In genomic region chr19:35306473-35307246, GRCh38 we compare ENCODE assay signal across 9 cellular contexts.
DNase-seq lines count a peak whose midpoint lies in the region; ATAC-seq, FAIRE-seq and TF ChIP-seq lines count a peak whose summit lies in the region.
"Had no signal": no experiment of that assay in that cellular context is flagged by ENCODE, and none has a peak within 500 bp of the region (broad histone marks: within the 10 kb centered on the region; RNA-seq: fewer than 3 reads in every experiment).

No MANE protein-coding gene starts in this region.

- H3K4me2 ChIP-seq in MM.1S (ENCODE audit: low read depth, low read length), result no peak overlapping the region

- no peaks in the 10 kb centered on the region for H3K9me2 ChIP-seq in MM.1S (replicated peaks; ENCODE audit: insufficient read depth, low read length)

- peaks cover 29% of the 10 kb centered on the region for H3K27me3 Mint-ChIP-seq in stimulated activated naive CD8-positive, alpha-beta T cell treated with anti-CD3 and anti-CD28 coated beads, Interleukin-15, amount 100 ng/mL, for 72 hours
- peaks cover 18% of the 10 kb centered on the region for H3K27me3 Mint-ChIP-seq in dendritic cell treated with granulocyte-macrophage colony-stimulating factor and Interleukin-4, amounts not matched to agents 40 ng/mL and 50 ng/mL, for 4 days

- no peak overlapping the region for H3K9ac ChIP-seq in MM.1S (ENCODE audit: low read length)
- H3K9ac ChIP-seq: GM23248 had no signal

- H3K27ac ChIP-seq in MM.1S (ENCODE audit: low read length), result no peak overlapping the region
- H3K27ac ChIP-seq in tibial artery, result no peak overlapping the region
- H3K27ac ChIP-seq: GM23248 had no signal

- intact Hi-C loops in dendritic cell treated with granulocyte-macrophage colony-stimulating factor and Interleukin-4, amounts not matched to agents 40 ng/mL and 50 ng/mL, for 4 days (cut with micrococcal nuclease), result no loop called here
- intact Hi-C loops in tibial artery (cut with DNase I; ENCODE audit: low total_unique reads), result no loop called here

- H3K4me1 Mint-ChIP-seq in stimulated activated naive CD8-positive, alpha-beta T cell treated with anti-CD3 and anti-CD28 coated beads, Interleukin-15, amount 100 ng/mL, for 72 hours, result peaks cover 12% of the 10 kb centered on the region
- peaks cover 39% of the 10 kb centered on the region for H3K4me1 Mint-ChIP-seq in dendritic cell treated with granulocyte-macrophage colony-stimulating factor and Interleukin-4, amounts not matched to agents 40 ng/mL and 50 ng/mL, for 4 days (ENCODE audit: low read depth)

- TF ChIP-seq CTCF in MM.1S (IDR thresholded peaks at IDR 0.05; ENCODE audit: low read length) (peak; percentile 31), tibial artery (IDR thresholded peaks at IDR 0.05) (no peak)

- no peaks in the 10 kb centered on the region for H3K36me3 Mint-ChIP-seq in dendritic cell treated with granulocyte-macrophage colony-stimulating factor and Interleukin-4, amounts not matched to agents 40 ng/mL and 50 ng/mL, for 4 days (ENCODE audit: low read depth)

- no peak overlapping the region for H3K4me3 ChIP-seq in MM.1S (ENCODE audit: low read length)
- no peak overlapping the region for H3K4me3 ChIP-seq in tibial artery
- H3K4me3 ChIP-seq: GM23248 had no signal

- no peaks in the 10 kb centered on the region for H3K9me3 Mint-ChIP-seq in stimulated activated naive CD8-positive, alpha-beta T cell treated with anti-CD3 and anti-CD28 coated beads, Interleukin-15, amount 100 ng/mL, for 72 hours
- H3K9me3 Mint-ChIP-seq in dendritic cell treated with granulocyte-macrophage colony-stimulating factor and Interleukin-4, amounts not matched to agents 40 ng/mL and 50 ng/mL, for 4 days, result no peaks in the 10 kb centered on the region

- H3F3A ChIP-seq in MM.1S (ENCODE audit: insufficient read depth, low read length), result no peaks in the 10 kb centered on the region

- H3K27ac Mint-ChIP-seq in stimulated activated naive CD8-positive, alpha-beta T cell treated with anti-CD3 and anti-CD28 coated beads, Interleukin-15, amount 100 ng/mL, for 72 hours, result peak overlapping the region in 1 of 2 donors; percentile 42
- peak overlapping the region; percentile 53 for H3K27ac Mint-ChIP-seq in dendritic cell treated with granulocyte-macrophage colony-stimulating factor and Interleukin-4, amounts not matched to agents 40 ng/mL and 50 ng/mL, for 4 days

- FAIRE-seq in urothelium cell line (lab: Jason Lieb, UNC), result no peak

- peak; percentile 59 for ATAC-seq in stimulated activated naive CD8-positive, alpha-beta T cell treated with anti-CD3 and anti-CD28 coated beads, Interleukin-15, amount 100 ng/mL, for 72 hours
- ATAC-seq in stimulated activated naive CD8-positive, alpha-beta T cell treated with anti-CD3 and anti-CD28 coated beads, Interleukin-15, Interleukin-2, amounts not matched to agents 100 U/mL and 50 U/mL, for 24 hours, result no peak

- H2AFZ ChIP-seq in MM.1S (ENCODE audit: low read length), result no peak overlapping the region
- H2AFZ ChIP-seq: GM23248 had no signal

- H3K4me3 Mint-ChIP-seq in stimulated activated naive CD8-positive, alpha-beta T cell treated with anti-CD3 and anti-CD28 coated beads, Interleukin-15, amount 100 ng/mL, for 72 hours, result no peak overlapping the region
- no peak overlapping the region for H3K4me3 Mint-ChIP-seq in dendritic cell treated with granulocyte-macrophage colony-stimulating factor and Interleukin-4, amounts not matched to agents 40 ng/mL and 50 ng/mL, for 4 days

- DNase-seq in stimulated activated naive CD8-positive, alpha-beta T cell treated with anti-CD3 and anti-CD28 coated beads, Interleukin-15, amount 100 ng/mL, for 72 hours, result no peak
- no peak for DNase-seq in stimulated activated naive CD8-positive, alpha-beta T cell treated with anti-CD3 and anti-CD28 coated beads, Interleukin-15, Interleukin-2, amounts not matched to agents 100 U/mL and 50 U/mL, for 24 hours
- DNase-seq in MM.1S, result no peak
- DNase-seq in urothelium cell line (ENCODE audit: low spot score), result peak; percentile 62
- DNase-seq in tibial artery, result no peak
- DNase-seq in NCI-H187 (lab: John Stamatoyannopoulos, UW), result no peak
- DNase-seq in effector CD8-positive, alpha-beta T cell (lab: John Stamatoyannopoulos, UW), result no peak

- H3K79me2 ChIP-seq in MM.1S (ENCODE audit: low read length), result no peaks in the 10 kb centered on the region

- H3K36me3 ChIP-seq in MM.1S (replicated peaks; ENCODE audit: insufficient read depth, low read length) (no peaks in the 10 kb centered on the region), tibial artery (no peaks in the 10 kb centered on the region)

- H3K27me3 ChIP-seq in MM.1S (replicated peaks; ENCODE audit: insufficient read depth, low read length), result peaks cover 45% of the 10 kb centered on the region
- H3K27me3 ChIP-seq in tibial artery, result peaks cover 0 to 28% of the 10 kb centered on the region in 2 donors

- H3K4me1 ChIP-seq in MM.1S (ENCODE audit: low read length) (no peaks in the 10 kb centered on the region), tibial artery (peaks cover 0 to 4% (median 0%) of the 10 kb centered on the region in 4 donors)

- H3K9me3 ChIP-seq in MM.1S (replicated peaks; ENCODE audit: insufficient read depth, low read length) (no peaks in the 10 kb centered on the region), tibial artery (no peaks in the 10 kb centered on the region)

- no peaks in the 10 kb centered on the region for H4K20me1 ChIP-seq in MM.1S (ENCODE audit: insufficient read depth, low read length)
